ENCODE assay signal across 1 cellular context in the genomic region with DNA sequence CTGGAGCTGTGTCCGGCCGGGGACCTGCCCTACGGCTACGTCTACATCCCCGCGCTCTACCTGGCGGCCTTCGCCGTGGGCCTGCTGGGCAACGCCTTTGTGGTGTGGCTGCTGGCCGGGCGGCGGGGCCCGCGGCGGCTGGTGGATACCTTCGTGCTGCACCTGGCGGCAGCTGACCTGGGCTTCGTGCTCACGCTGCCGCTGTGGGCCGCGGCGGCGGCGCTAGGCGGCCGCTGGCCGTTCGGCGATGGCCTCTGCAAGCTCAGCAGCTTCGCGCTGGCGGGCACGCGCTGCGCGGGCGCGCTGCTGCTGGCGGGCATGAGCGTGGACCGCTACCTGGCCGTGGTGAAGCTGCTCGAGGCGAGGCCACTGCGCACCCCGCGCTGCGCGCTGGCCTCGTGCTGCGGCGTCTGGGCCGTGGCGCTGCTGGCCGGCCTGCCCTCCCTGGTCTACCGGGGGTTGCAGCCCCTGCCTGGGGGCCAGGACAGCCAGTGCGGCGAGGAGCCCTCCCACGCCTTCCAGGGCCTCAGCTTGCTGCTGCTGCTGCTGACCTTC.
TF ChIP-seq lines count a peak whose summit lies in the region.

No MANE protein-coding gene starts in this region.

TF ChIP-seq in H1, 55 proteins besides CTCF, POLR2A, EP300 and RAD21:
- TF ChIP-seq POLR2AphosphoS5 (IDR thresholded peaks at IDR 0.05; ENCODE audit: low read depth, low read length) (no peak), SIX5 (IDR thresholded peaks at IDR 0.05; ENCODE audit: low read depth, low read length) (no peak), SIN3A (conservative IDR thresholded peaks at IDR 0.05 in 1 of 2, IDR thresholded peaks at IDR 0.05 in 1 of 2; ENCODE audit: low read depth in 1 of 2, low read length in 2 of 2) (no peak), TAF1 (IDR thresholded peaks at IDR 0.05; ENCODE audit: low read depth, low read length) (no peak), SAP30 (IDR thresholded peaks at IDR 0.05; ENCODE audit: insufficient read depth, insufficient replicate concordance, low read length) (no peak), BRCA1 (IDR thresholded peaks at IDR 0.05; ENCODE audit: low read depth, low read length) (no peak), KDM1A (IDR thresholded peaks at IDR 0.05; ENCODE audit: borderline replicate concordance, low read length) (no peak), SP4 (IDR thresholded peaks at IDR 0.05; ENCODE audit: low read length) (no peak), SP2 (IDR thresholded peaks at IDR 0.05; ENCODE audit: low read length) (no peak), SRF (IDR thresholded peaks at IDR 0.05; ENCODE audit: low read depth, low read length) (no peak), POU5F1 (IDR thresholded peaks at IDR 0.05; ENCODE audit: low read depth, low read length) (no peak)
TF ChIP-seq in H1: peak in this region for 0.
